17 cellular contexts compared by ENCODE assay signal in the genomic region with DNA sequence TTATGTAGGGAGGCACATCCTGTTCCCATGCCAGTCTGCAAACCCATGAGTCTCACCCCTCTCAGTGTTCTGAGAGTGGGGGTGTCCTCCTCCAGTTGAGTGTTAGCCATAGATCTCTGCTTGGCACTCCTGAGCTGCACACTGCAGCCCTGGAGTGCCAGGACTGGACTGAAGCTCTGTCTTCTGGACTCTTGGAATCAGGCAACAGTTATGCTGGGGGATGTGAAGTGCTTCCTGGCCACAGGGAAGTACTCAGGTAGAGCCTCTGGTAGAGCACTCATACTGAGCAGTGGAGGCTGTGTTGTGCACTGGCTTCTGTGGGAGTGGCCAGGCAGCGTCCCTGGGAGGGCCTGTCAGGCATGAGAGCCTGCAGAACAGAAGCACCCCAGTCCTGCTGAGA. TPM values are rescaled to one million over a fixed set of nuclear protein-coding genes. Genes with fewer than 3 reads are reported as not detected.
A peak's percentile ranks its signal among the peaks of the same experiment; 100 is the strongest.
DNase-seq lines count a peak whose midpoint lies in the region; ATAC-seq and TF ChIP-seq lines count a peak whose summit lies in the region.
"Had no signal": no experiment of that assay in that cellular context is flagged by ENCODE, and none has a peak within 500 bp of the region (broad histone marks: within the 10 kb centered on the region; RNA-seq: fewer than 3 reads in every experiment).

No MANE protein-coding gene starts in this region.

- H3K4me1 Mint-ChIP-seq in HFFc6 (ENCODE audit: low read depth): peaks cover 73% of the 10 kb centered on the region
- no peaks in the 10 kb centered on the region for H3K4me1 Mint-ChIP-seq in stimulated activated effector memory CD8-positive, alpha-beta T cell treated with anti-CD3 and anti-CD28 coated beads, Interleukin-12 subunit alpha, Interleukin-12 subunit beta, amount 100 ng/mL, for 72 hours
- H3K4me1 Mint-ChIP-seq: CD8-positive, alpha-beta memory T cell had no signal

- H3K27ac ChIP-seq in RWPE2 (ENCODE audit: poor library complexity, severe bottlenecking): peak overlapping the region; percentile 11
- H3K27ac ChIP-seq in muscle layer of colon (ENCODE audit: low read depth, low read length): peak overlapping the region; percentile 47
- H3K27ac ChIP-seq: BLaER1 treated with 17β-estradiol and CSF1 and Interleukin-3, amounts not matched to agents 10 nM and 100 nM had no signal

- H3K4me3 ChIP-seq in RWPE2 (ENCODE audit: severe bottlenecking) (no peak overlapping the region), muscle layer of colon (ENCODE audit: low read depth in 1 of 2, low read length in 2 of 2) (peak overlapping the region; percentile 9 to 26)
- H3K4me3 ChIP-seq: BLaER1 treated with 17β-estradiol and CSF1 and Interleukin-3, amounts not matched to agents 10 nM and 100 nM had no signal

- H3K36me3 ChIP-seq in RWPE2 (ENCODE audit: low read depth): no peaks in the 10 kb centered on the region
- H3K36me3 ChIP-seq in muscle layer of colon (ENCODE audit: insufficient read depth, low read length): no peaks in the 10 kb centered on the region
- H3K36me3 ChIP-seq: BLaER1 treated with 17β-estradiol and CSF1 and Interleukin-3, amounts not matched to agents 10 nM and 100 nM had no signal

- H3K9me3 Mint-ChIP-seq in HFFc6: peaks cover 23% of the 10 kb centered on the region
- peaks cover 16% of the 10 kb centered on the region for H3K9me3 Mint-ChIP-seq in stimulated activated effector memory CD8-positive, alpha-beta T cell treated with anti-CD3 and anti-CD28 coated beads, Interleukin-12 subunit alpha, Interleukin-12 subunit beta, amount 100 ng/mL, for 72 hours

- H3K4me1 ChIP-seq in RWPE2 (ENCODE audit: insufficient read depth, poor library complexity, severe bottlenecking): no peaks in the 10 kb centered on the region
- peaks cover 39% of the 10 kb centered on the region for H3K4me1 ChIP-seq in muscle layer of colon (ENCODE audit: insufficient read depth, low read length)
- H3K4me1 ChIP-seq: BLaER1 treated with 17β-estradiol and CSF1 and Interleukin-3, amounts not matched to agents 10 nM and 100 nM had no signal

- H3K36me3 Mint-ChIP-seq in HFFc6 (ENCODE audit: low read depth): peaks cover 33% of the 10 kb centered on the region
- no peaks in the 10 kb centered on the region for H3K36me3 Mint-ChIP-seq in stimulated activated effector memory CD8-positive, alpha-beta T cell treated with anti-CD3 and anti-CD28 coated beads, Interleukin-12 subunit alpha, Interleukin-12 subunit beta, amount 100 ng/mL, for 72 hours
- H3K36me3 Mint-ChIP-seq: CD8-positive, alpha-beta memory T cell had no signal

- no peak for DNase-seq in HFFc6
- no peak for DNase-seq in RWPE2 (ENCODE audit: low spot score)
- DNase-seq in stimulated activated effector memory CD8-positive, alpha-beta T cell treated with anti-CD3 and anti-CD28 coated beads, Interleukin-12 subunit alpha, Interleukin-12 subunit beta, amount 100 ng/mL, for 72 hours (ENCODE audit: low spot score in 2 of 2): no peak
- DNase-seq in HCEC 1CT: no peak
- DNase-seq: CD8-positive, alpha-beta memory T cell; DMS79; KG1; NCI-H1092; NCI-H146; NCI-H2081; NCI-H510A; NCI-H774 had no signal

- TF ChIP-seq CTCF in HFFc6 (IDR thresholded peaks at IDR 0.05) (no peak), RWPE2 (IDR thresholded peaks at IDR 0.05; ENCODE audit: poor library complexity, severe bottlenecking) (no peak)

- H3K9ac ChIP-seq in muscle layer of colon (ENCODE audit: low read length): no peak overlapping the region
- H3K9ac ChIP-seq: BLaER1 treated with 17β-estradiol and CSF1 and Interleukin-3, amounts not matched to agents 10 nM and 100 nM had no signal

- H3K27ac Mint-ChIP-seq in HFFc6: peak overlapping the region; percentile 83
- no peak overlapping the region for H3K27ac Mint-ChIP-seq in stimulated activated effector memory CD8-positive, alpha-beta T cell treated with anti-CD3 and anti-CD28 coated beads, Interleukin-12 subunit alpha, Interleukin-12 subunit beta, amount 100 ng/mL, for 72 hours
- H3K27ac Mint-ChIP-seq: CD8-positive, alpha-beta memory T cell had no signal

- H3K27me3 Mint-ChIP-seq in HFFc6 (ENCODE audit: insufficient read depth): no peaks in the 10 kb centered on the region

- H3K9me3 ChIP-seq in RWPE2 (ENCODE audit: severe bottlenecking): no peaks in the 10 kb centered on the region
- no peaks in the 10 kb centered on the region for H3K9me3 ChIP-seq in muscle layer of colon (ENCODE audit: low read length)

- ATAC-seq in RWPE2 (ENCODE audit: low read depth) (no peak), GM21526 (IDR thresholded peaks at IDR 0.05; ENCODE audit: low FRiP score, unreplicated experiment) (no peak), HG02588 (IDR thresholded peaks at IDR 0.05; ENCODE audit: unreplicated experiment) (no peak)
- ATAC-seq in stimulated activated effector memory CD8-positive, alpha-beta T cell treated with anti-CD3 and anti-CD28 coated beads, Interleukin-12 subunit alpha, Interleukin-12 subunit beta, amount 100 ng/mL, for 72 hours: peak; percentile 16

- H3K4me3 Mint-ChIP-seq in HFFc6: peak overlapping the region; percentile 2; the same call in 1 of the 2 replicates
- no peak overlapping the region for H3K4me3 Mint-ChIP-seq in stimulated activated effector memory CD8-positive, alpha-beta T cell treated with anti-CD3 and anti-CD28 coated beads, Interleukin-12 subunit alpha, Interleukin-12 subunit beta, amount 100 ng/mL, for 72 hours
- H3K4me3 Mint-ChIP-seq: CD8-positive, alpha-beta memory T cell had no signal

- H3K27me3 ChIP-seq in RWPE2 (ENCODE audit: insufficient read depth, poor library complexity, severe bottlenecking) (no peaks in the 10 kb centered on the region), muscle layer of colon (ENCODE audit: control insufficient read depth in 1 of 2, insufficient read depth in 2 of 2, low read length in 2 of 2) (no peaks in the 10 kb centered on the region)
- H3K27me3 ChIP-seq: BLaER1 treated with 17β-estradiol and CSF1 and Interleukin-3, amounts not matched to agents 10 nM and 100 nM had no signal

RNA-seq across cellular contexts. Expression of a gene that starts 43.0 kb away (rescaled TPM):
- total RNA-seq in HFFc6 (2021; fragmentation: NEBNext Ultra II Directional; extraction: Animal tissue kit (Norgen Biotek cat#: 25700)): 100 to 1,000 TPM; 149 to 397 (median 200) TPM
- total RNA-seq: CD8-positive, alpha-beta memory T cell; Right ventricle myocardium inferior had no signal
